ENCODE assay signal across 8 cellular contexts in genomic region chr5:132385321-132386105, GRCh38. TPM values are rescaled to one million over a fixed set of nuclear protein-coding genes. Genes with fewer than 3 reads are reported as not detected.
A peak's percentile ranks its signal among the peaks of the same experiment; 100 is the strongest.
DNase-seq lines count a peak whose midpoint lies in the region; ATAC-seq and TF ChIP-seq lines count a peak whose summit lies in the region.

No MANE protein-coding gene starts in this region.

- H3K36me3 ChIP-seq in trophoblast cell (ENCODE audit: control insufficient read depth in 1 of 2, insufficient read depth in 2 of 2, low read length in 2 of 2) (no peaks in the 10 kb centered on the region), upper lobe of right lung (peaks cover 14% of the 10 kb centered on the region)

- ATAC-seq in HG02798 (IDR thresholded peaks at IDR 0.05; ENCODE audit: poor library complexity, unreplicated experiment) (peak; percentile 40), foreskin keratinocyte (no peak), upper lobe of right lung (peak; percentile 67)

- H4K8ac ChIP-seq in trophoblast cell (ENCODE audit: low read depth, low read length) = no peak overlapping the region

- no peaks in the 10 kb centered on the region for H3K27me3 ChIP-seq in foreskin keratinocyte
- no peaks in the 10 kb centered on the region for H3K27me3 ChIP-seq in trophoblast cell (ENCODE audit: insufficient read depth, low read length)
- H3K27me3 ChIP-seq in upper lobe of right lung = no peaks in the 10 kb centered on the region

- H3K79me1 ChIP-seq in trophoblast cell (ENCODE audit: low read length) = peaks cover 18% of the 10 kb centered on the region

- H2BK120ac ChIP-seq in trophoblast cell (ENCODE audit: insufficient read depth, low read length, poor library complexity) = no peak overlapping the region

- H3K4me3 ChIP-seq in trophoblast cell (ENCODE audit: low read depth, low read length) = no peak overlapping the region
- no peak overlapping the region for H3K4me3 ChIP-seq in upper lobe of right lung

- no peak overlapping the region for H2AFZ ChIP-seq in trophoblast cell (ENCODE audit: insufficient read depth, low read length, poor library complexity)

- no peak overlapping the region for H3K23ac ChIP-seq in trophoblast cell (ENCODE audit: low read length)

- H3K4me1 ChIP-seq in foreskin keratinocyte (peaks cover 39% of the 10 kb centered on the region), trophoblast cell (ENCODE audit: control insufficient read depth in 1 of 2, insufficient read depth in 2 of 2, low read length in 2 of 2) (peaks cover 27 to 32% of the 10 kb centered on the region in 2 experiments), upper lobe of right lung (peaks cover 48% of the 10 kb centered on the region)

- peak overlapping the region; percentile 41 for H3K18ac ChIP-seq in trophoblast cell (ENCODE audit: low read length)

- H2AK5ac ChIP-seq in trophoblast cell (ENCODE audit: low read length) = no peak overlapping the region

- intact Hi-C loops in upper lobe of right lung (cut with DNase I) = loop anchor here (5.0 kb wide), 1 partner anchor 117 kb away; no protein-coding TSS in a partner anchor

- H2BK5ac ChIP-seq in trophoblast cell (ENCODE audit: low read depth, low read length, poor library complexity) = no peak overlapping the region

- H4K91ac ChIP-seq in trophoblast cell (ENCODE audit: low read depth, low read length) = no peak overlapping the region

- H3K79me2 ChIP-seq in trophoblast cell (ENCODE audit: control insufficient read depth, insufficient read depth, low read length, poor library complexity) = no peaks in the 10 kb centered on the region

- no peak overlapping the region for H3K4ac ChIP-seq in trophoblast cell (ENCODE audit: low read depth, low read length)

- H3K9ac ChIP-seq in trophoblast cell (ENCODE audit: low read length) = peak overlapping the region; percentile 42

- H2BK12ac ChIP-seq in trophoblast cell (ENCODE audit: low read length) = no peak overlapping the region

- H3K14ac ChIP-seq in trophoblast cell (ENCODE audit: low read length) = no peak overlapping the region

- no peaks in the 10 kb centered on the region for H3K9me3 ChIP-seq in trophoblast cell (ENCODE audit: insufficient read depth, low read depth, low read length)
- no peaks in the 10 kb centered on the region for H3K9me3 ChIP-seq in upper lobe of right lung

- TF ChIP-seq CTCF in foreskin keratinocyte (conservative IDR thresholded peaks at IDR 0.05) = peak; percentile 81
- TF ChIP-seq CTCF in upper lobe of right lung (IDR thresholded peaks at IDR 0.05) = peak; percentile 75

- no peak overlapping the region for H3K27ac ChIP-seq in foreskin keratinocyte
- no peak overlapping the region for H3K27ac ChIP-seq in trophoblast cell (ENCODE audit: low read depth, low read length)
- H3K27ac ChIP-seq in upper lobe of right lung = peak overlapping the region; percentile 72

- H3K4me2 ChIP-seq in trophoblast cell (ENCODE audit: low read length) = no peak overlapping the region

- DNase-seq in DMS153 treated with DMSO at 0.1 percent for 48 hours (lab: John Stamatoyannopoulos, UW; ENCODE audit: unreplicated experiment) = peak; percentile 1
- peak; percentile 73 for DNase-seq in RPMI7951 (ENCODE audit: low read depth)
- peak; percentile 68 for DNase-seq in activated gamma-delta T cell treated with Interleukin-2 at 50 U/mL for 16 hours
- DNase-seq in foreskin keratinocyte = no peak
- peak in 1 of 2 donors; percentile 67 for DNase-seq in trophoblast cell
- DNase-seq in upper lobe of right lung = no peak
- DNase-seq in T1000 (lab: John Stamatoyannopoulos, UW) = no peak

- no CpG with 5 or more reads among the region's 9 CpGs for WGBS in trophoblast cell (ENCODE audit: extremely low coverage, insufficient coverage, insufficient read length)

- H4K12ac ChIP-seq in trophoblast cell (ENCODE audit: low read depth, low read length) = no peak overlapping the region

RNA-seq across cellular contexts. Expression of gene SLC22A5, which starts 16.0 kb away (rescaled TPM):
- total RNA-seq in RPMI7951 (2014; rRNA removed; shearing (Covaris generic)) = 2.5 and 4.0 TPM in 2 replicates
- total RNA-seq in foreskin keratinocyte (11.7 and 14.7 TPM in 2 replicates), upper lobe of right lung (10.2 TPM)
- polyA plus RNA-seq in foreskin keratinocyte = 5.6 and 7.1 TPM in 2 replicates
- 6.1 and 6.6 TPM in 2 replicates for polyA plus RNA-seq in trophoblast cell (2013)

Comparison
In these comparisons a context has a peak if more than half of its experiments do, and no peak if none do; other contexts are left out.
1. DNase-seq: peak in DMS153 treated with DMSO at 0.1 percent for 48 hours (single experiment), RPMI7951 (single experiment) and activated gamma-delta T cell treated with Interleukin-2 at 50 U/mL for 16 hours (single experiment); none in foreskin keratinocyte (0 of 2), upper lobe of right lung (single experiment) and T1000 (single experiment).